In genomic region chr4:154078504-154079350, GRCh38 we compare ENCODE assay signal across 16 cellular contexts.
"Had no signal": no experiment of that assay in that cellular context is flagged by ENCODE, and none has a peak within 500 bp of the region (broad histone marks: within the 10 kb centered on the region; RNA-seq: fewer than 3 reads in every experiment).

No MANE protein-coding gene starts in this region.

- H3K4me3 ChIP-seq: adrenal gland, breast epithelium, coronary artery, thoracic aorta had no signal

- ATAC-seq: activated CD4-positive, CD25-positive, alpha-beta regulatory T cell treated with anti-CD3 and anti-CD28 coated beads, Interleukin-2, amount 50 U/mL, for 24 hours; sciatic nerve; stimulated activated effector memory CD8-positive, alpha-beta T cell treated with anti-CD3 and anti-CD28 coated beads, Interleukin-12 subunit alpha, Interleukin-12 subunit beta, amount 100 ng/mL, for 72 hours had no signal

- H3K4me1 Mint-ChIP-seq: activated CD4-positive, alpha-beta T cell treated with anti-CD3 and anti-CD28 coated beads, Interleukin-2, amount 10 ng/mL, durations not matched to agents 7 days and 5 days; mesothelial cell of epicardium; stimulated activated effector memory CD8-positive, alpha-beta T cell treated with anti-CD3 and anti-CD28 coated beads, Interleukin-12 subunit alpha, Interleukin-12 subunit beta, amount 100 ng/mL, for 72 hours had no signal

- H3K36me3 Mint-ChIP-seq: mesothelial cell of epicardium; stimulated activated effector memory CD8-positive, alpha-beta T cell treated with anti-CD3 and anti-CD28 coated beads, Interleukin-12 subunit alpha, Interleukin-12 subunit beta, amount 100 ng/mL, for 72 hours had no signal

- DNase-seq: activated CD4-positive, alpha-beta T cell treated with anti-CD3 and anti-CD28 coated beads, Interleukin-2, amount 10 ng/mL, durations not matched to agents 7 days and 5 days; activated CD8-positive, alpha-beta memory T cell treated with anti-CD3 and anti-CD28 coated beads, Interleukin-2, amount 50 U/mL, for 48 hours; activated effector memory CD4-positive, alpha-beta T cell treated with anti-CD3 and anti-CD28 coated beads, Interleukin-2, amount 50 U/mL, for 16 hours; activated naive CD4-positive, alpha-beta T cell treated with anti-CD3 and anti-CD28 coated beads, Interleukin-2, amount 50 U/mL, for 16 hours; adrenal gland; stimulated activated CD4-positive, alpha-beta T cell treated with anti-CD3 and anti-CD28 coated beads, Interleukin-4, amount 100 ng/mL, for 24 hours had no signal

- H3K4me1 ChIP-seq: adrenal gland, breast epithelium, parathyroid adenoma had no signal

- H3K27ac ChIP-seq: adrenal gland, breast epithelium, coronary artery, parathyroid adenoma, thoracic aorta had no signal

- H3K9me3 ChIP-seq: adrenal gland, breast epithelium, thoracic aorta had no signal

- H3K27me3 Mint-ChIP-seq: activated CD4-positive, alpha-beta T cell treated with anti-CD3 and anti-CD28 coated beads, Interleukin-2, amount 10 ng/mL, durations not matched to agents 7 days and 5 days had no signal

- H3K36me3 ChIP-seq: adrenal gland, breast epithelium, thoracic aorta had no signal

- H3K9me3 Mint-ChIP-seq: activated CD4-positive, alpha-beta T cell treated with anti-CD3 and anti-CD28 coated beads, Interleukin-2, amount 10 ng/mL, durations not matched to agents 7 days and 5 days; activated T-cell treated with anti-CD3 and anti-CD28 coated beads, Interleukin-2, amount 50 U/mL, for 72 hours; mesothelial cell of epicardium; nephron had no signal

- H3K27me3 ChIP-seq: adrenal gland, breast epithelium had no signal

- H3K27ac Mint-ChIP-seq: activated CD4-positive, alpha-beta T cell treated with anti-CD3 and anti-CD28 coated beads, Interleukin-2, amount 10 ng/mL, durations not matched to agents 7 days and 5 days; activated T-cell treated with anti-CD3 and anti-CD28 coated beads, Interleukin-2, amount 50 U/mL, for 72 hours; mesothelial cell of epicardium; nephron; stimulated activated effector memory CD8-positive, alpha-beta T cell treated with anti-CD3 and anti-CD28 coated beads, Interleukin-12 subunit alpha, Interleukin-12 subunit beta, amount 100 ng/mL, for 72 hours had no signal

- H3K4me3 Mint-ChIP-seq: activated CD4-positive, alpha-beta T cell treated with anti-CD3 and anti-CD28 coated beads, Interleukin-2, amount 10 ng/mL, durations not matched to agents 7 days and 5 days; activated T-cell treated with anti-CD3 and anti-CD28 coated beads, Interleukin-2, amount 50 U/mL, for 72 hours; mesothelial cell of epicardium; nephron; stimulated activated effector memory CD8-positive, alpha-beta T cell treated with anti-CD3 and anti-CD28 coated beads, Interleukin-12 subunit alpha, Interleukin-12 subunit beta, amount 100 ng/mL, for 72 hours had no signal
